17 cellular contexts compared by ENCODE assay signal in the genomic region with DNA sequence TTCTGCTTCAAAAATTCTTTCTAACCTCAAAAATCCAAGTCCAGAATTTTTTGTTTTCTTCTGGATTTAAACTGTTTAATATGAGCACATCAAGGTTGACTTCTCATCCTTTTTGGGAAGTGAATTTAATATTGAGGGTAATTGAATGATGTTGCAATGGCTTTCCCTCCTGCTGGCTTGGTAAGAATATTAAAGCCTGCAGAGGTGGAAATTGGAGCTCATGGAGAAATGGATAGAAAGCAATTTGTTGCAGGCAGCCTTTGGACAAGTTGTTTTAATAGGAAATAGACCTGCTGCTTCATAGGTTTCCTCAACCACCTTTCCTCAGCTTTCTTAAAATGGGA.
DNase-seq lines count a peak whose midpoint lies in the region; ATAC-seq and TF ChIP-seq lines count a peak whose summit lies in the region.
"Had no signal": no experiment of that assay in that cellular context is flagged by ENCODE, and none has a peak within 500 bp of the region (broad histone marks: within the 10 kb centered on the region; RNA-seq: fewer than 3 reads in every experiment).

No MANE protein-coding gene starts in this region.

- H3K4me1 ChIP-seq in BLaER1 treated with 17β-estradiol and CSF1 and Interleukin-3, amounts not matched to agents 10 nM and 100 nM, result peaks cover 32 to 60% (median 57%) of the 10 kb centered on the region in 10 experiments
- H3K4me1 ChIP-seq in RWPE2 (ENCODE audit: insufficient read depth, poor library complexity, severe bottlenecking), result peaks cover 47% of the 10 kb centered on the region
- H3K4me1 ChIP-seq in gastrocnemius medialis, result peaks cover 47 to 55% of the 10 kb centered on the region in 2 donors
- H3K4me1 ChIP-seq: right lobe of liver had no signal

- peak overlapping the region in 9 of 11 experiments; percentile 32 to 81 (median 74); a peak in 14 of 22 replicates for H3K4me2 ChIP-seq in BLaER1 treated with 17β-estradiol and CSF1 and Interleukin-3, amounts not matched to agents 10 nM and 100 nM

- H3K36me3 ChIP-seq in BLaER1 treated with 17β-estradiol and CSF1 and Interleukin-3, amounts not matched to agents 10 nM and 100 nM, result peaks cover 0 to 17% (median 0%) of the 10 kb centered on the region in 11 experiments; a peak in 6 of 22 replicates
- H3K36me3 ChIP-seq in RWPE2 (ENCODE audit: low read depth), result no peaks in the 10 kb centered on the region
- H3K36me3 ChIP-seq in gastrocnemius medialis, result peaks cover 0 to 26% of the 10 kb centered on the region in 2 donors

- peaks cover 0 to 95% (median 0%) of the 10 kb centered on the region in 11 experiments; a peak in 5 of 22 replicates for H3K27me3 ChIP-seq in BLaER1 treated with 17β-estradiol and CSF1 and Interleukin-3, amounts not matched to agents 10 nM and 100 nM
- no peaks in the 10 kb centered on the region for H3K27me3 ChIP-seq in RWPE2 (ENCODE audit: insufficient read depth, poor library complexity, severe bottlenecking)
- no peaks in the 10 kb centered on the region for H3K27me3 ChIP-seq in gastrocnemius medialis
- H3K27me3 ChIP-seq: Peyer's patch, right lobe of liver had no signal

- TF ChIP-seq POLR2A in gastrocnemius medialis (IDR thresholded peaks at IDR 0.05), result no peak

- no peaks in the 10 kb centered on the region for H3K9me3 ChIP-seq in BLaER1 treated with 17β-estradiol and CSF1 and Interleukin-3, amounts not matched to agents 10 nM and 100 nM (replicated peaks in 1 of 11)
- H3K9me3 ChIP-seq in RWPE2 (ENCODE audit: severe bottlenecking), result no peaks in the 10 kb centered on the region
- H3K9me3 ChIP-seq in gastrocnemius medialis, result no peaks in the 10 kb centered on the region
- H3K9me3 ChIP-seq: Peyer's patch, right lobe of liver had no signal

- H4K20me1 ChIP-seq in BLaER1 treated with 17β-estradiol and CSF1 and Interleukin-3, amounts not matched to agents 10 nM and 100 nM, result peaks cover 0 to 38% (median 2%) of the 10 kb centered on the region in 11 experiments; a peak in 5 of 22 replicates

- DNase-seq in RWPE2 (ENCODE audit: low spot score), result no peak
- peak; percentile 36 for DNase-seq in fibroblast of villous mesenchyme (ENCODE audit: low read depth)
- no peak for DNase-seq in gastrocnemius medialis
- no peak for DNase-seq in C1 segment of cervical spinal cord (lab: John Stamatoyannopoulos, UW)
- no peak for DNase-seq in NCI-H526 (lab: John Stamatoyannopoulos, UW)
- no peak for DNase-seq in activated CD4-positive, alpha-beta T cell treated with anti-CD3 and anti-CD28 coated beads for 48 hours
- DNase-seq: activated CD8-positive, alpha-beta memory T cell treated with anti-CD3 and anti-CD28 coated beads, Interleukin-2, amount 50 U/mL, for 48 hours; cerebellar nuclear complex; NCI-H1436; NCI-H524; Peyer's patch; right lobe of liver; T-helper 1 cell had no signal

- TF ChIP-seq CTCF in RWPE2 (IDR thresholded peaks at IDR 0.05; ENCODE audit: poor library complexity, severe bottlenecking) (no peak), fibroblast of villous mesenchyme (IDR thresholded peaks at IDR 0.05; ENCODE audit: insufficient read depth, low read depth, low read length) (no peak), gastrocnemius medialis (IDR thresholded peaks at IDR 0.05 in 4 of 5, conservative IDR thresholded peaks at IDR 0.05 in 1 of 5) (no peak)

- in situ Hi-C loops in gastrocnemius medialis (cut with MboI; ENCODE audit: low sequenced_read_pairs in 4 of 4), result loop anchor here in 2 of 4 donors (25.0 kb wide), 1 partner anchor 248 kb away; the partner anchor contains the start of genes PPP1R12B (in 2 of the 2) and UBE2T (in 2 of the 2)

- no peak overlapping the region for H3K4me3 ChIP-seq in BLaER1 treated with 17β-estradiol and CSF1 and Interleukin-3, amounts not matched to agents 10 nM and 100 nM
- H3K4me3 ChIP-seq in RWPE2 (ENCODE audit: severe bottlenecking) (no peak overlapping the region), fibroblast of villous mesenchyme (ENCODE audit: low read depth, low read length) (no peak overlapping the region), gastrocnemius medialis (no peak overlapping the region)
- H3K4me3 ChIP-seq: Peyer's patch, right lobe of liver had no signal

- ATAC-seq in RWPE2 (ENCODE audit: low read depth) (no peak), gastrocnemius medialis (no peak), HG03378 (IDR thresholded peaks at IDR 0.05; ENCODE audit: unreplicated experiment) (no peak)
- ATAC-seq: activated CD4-positive, CD25-positive, alpha-beta regulatory T cell treated with anti-CD3 and anti-CD28 coated beads, Interleukin-2, amount 50 U/mL, for 24 hours; natural killer cell treated with Interleukin-12 subunit alpha and Interleukin-12 subunit beta and Interleukin-15 and Interleukin-18, amount 100 ng/mL, for 72 hours had no signal

- no peak overlapping the region for H3K9ac ChIP-seq in BLaER1 treated with 17β-estradiol and CSF1 and Interleukin-3, amounts not matched to agents 10 nM and 100 nM

- intact Hi-C loops in gastrocnemius medialis (cut with DNase I; ENCODE audit: low total_unique reads), result loop anchor here (5.0 kb wide), 1 partner anchor 38 kb away; no protein-coding TSS in a partner anchor

- H3K27ac ChIP-seq in BLaER1 treated with 17β-estradiol and CSF1 and Interleukin-3, amounts not matched to agents 10 nM and 100 nM, result no peak overlapping the region
- H3K27ac ChIP-seq in RWPE2 (ENCODE audit: poor library complexity, severe bottlenecking) (peak overlapping the region; percentile 94), gastrocnemius medialis (peak overlapping the region in 3 of 4 donors; percentile 81 to 90 (median 84))
- H3K27ac ChIP-seq: right lobe of liver had no signal

Comparison
In these comparisons a context has a peak if more than half of its experiments do, and no peak if none do; other contexts are left out.
1. H3K27ac ChIP-seq: peak in RWPE2 (single experiment) and gastrocnemius medialis (3 of 4); none in BLaER1 treated with 17β-estradiol and CSF1 and Interleukin-3, amounts not matched to agents 10 nM and 100 nM (0 of 11).